In the genomic region with DNA sequence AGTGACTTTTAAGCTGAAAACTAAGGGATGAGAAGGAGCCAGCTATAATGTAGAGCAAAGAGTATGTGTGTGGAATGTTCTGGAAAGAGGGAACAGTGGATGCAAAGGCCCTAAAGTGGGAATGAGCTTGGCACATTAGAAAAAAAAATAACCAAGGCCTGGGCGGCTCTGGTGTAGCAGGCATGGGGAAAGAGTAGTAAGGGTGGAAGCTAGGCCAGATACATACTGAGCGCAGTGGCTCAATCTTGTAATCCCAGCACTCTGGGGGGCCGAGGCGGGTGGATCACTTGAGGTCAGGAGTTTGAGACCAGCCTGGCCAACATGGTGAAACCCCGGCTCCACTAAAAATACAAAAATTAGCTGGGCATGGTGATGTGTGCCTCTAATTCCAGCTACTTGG, we compare ENCODE assay signal across 2 cellular contexts.
TF ChIP-seq lines count a peak whose summit lies in the region.

No MANE protein-coding gene starts in this region.

TF ChIP-seq in GM23338, 12 proteins besides CTCF, POLR2A, EP300 and RAD21 (continues in another document):
- TF ChIP-seq, protein P1, sequence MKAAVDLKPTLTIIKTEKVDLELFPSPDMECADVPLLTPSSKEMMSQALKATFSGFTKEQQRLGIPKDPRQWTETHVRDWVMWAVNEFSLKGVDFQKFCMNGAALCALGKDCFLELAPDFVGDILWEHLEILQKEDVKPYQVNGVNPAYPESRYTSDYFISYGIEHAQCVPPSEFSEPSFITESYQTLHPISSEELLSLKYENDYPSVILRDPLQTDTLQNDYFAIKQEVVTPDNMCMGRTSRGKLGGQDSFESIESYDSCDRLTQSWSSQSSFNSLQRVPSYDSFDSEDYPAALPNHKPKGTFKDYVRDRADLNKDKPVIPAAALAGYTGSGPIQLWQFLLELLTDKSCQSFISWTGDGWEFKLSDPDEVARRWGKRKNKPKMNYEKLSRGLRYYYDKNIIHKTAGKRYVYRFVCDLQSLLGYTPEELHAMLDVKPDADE (IDR thresholded peaks at IDR 0.05) = no peak
- TF ChIP-seq STAT1 (IDR thresholded peaks at IDR 0.05; ENCODE audit: unreplicated experiment) = no peak
- TF ChIP-seq POLR2AphosphoS5 (IDR thresholded peaks at IDR 0.05; ENCODE audit: low read depth) = no peak
- TF ChIP-seq ZNF331 (CRISPR knock-in tag; IDR thresholded peaks at IDR 0.05; ENCODE audit: low read depth) = no peak
- TF ChIP-seq, protein P2, sequence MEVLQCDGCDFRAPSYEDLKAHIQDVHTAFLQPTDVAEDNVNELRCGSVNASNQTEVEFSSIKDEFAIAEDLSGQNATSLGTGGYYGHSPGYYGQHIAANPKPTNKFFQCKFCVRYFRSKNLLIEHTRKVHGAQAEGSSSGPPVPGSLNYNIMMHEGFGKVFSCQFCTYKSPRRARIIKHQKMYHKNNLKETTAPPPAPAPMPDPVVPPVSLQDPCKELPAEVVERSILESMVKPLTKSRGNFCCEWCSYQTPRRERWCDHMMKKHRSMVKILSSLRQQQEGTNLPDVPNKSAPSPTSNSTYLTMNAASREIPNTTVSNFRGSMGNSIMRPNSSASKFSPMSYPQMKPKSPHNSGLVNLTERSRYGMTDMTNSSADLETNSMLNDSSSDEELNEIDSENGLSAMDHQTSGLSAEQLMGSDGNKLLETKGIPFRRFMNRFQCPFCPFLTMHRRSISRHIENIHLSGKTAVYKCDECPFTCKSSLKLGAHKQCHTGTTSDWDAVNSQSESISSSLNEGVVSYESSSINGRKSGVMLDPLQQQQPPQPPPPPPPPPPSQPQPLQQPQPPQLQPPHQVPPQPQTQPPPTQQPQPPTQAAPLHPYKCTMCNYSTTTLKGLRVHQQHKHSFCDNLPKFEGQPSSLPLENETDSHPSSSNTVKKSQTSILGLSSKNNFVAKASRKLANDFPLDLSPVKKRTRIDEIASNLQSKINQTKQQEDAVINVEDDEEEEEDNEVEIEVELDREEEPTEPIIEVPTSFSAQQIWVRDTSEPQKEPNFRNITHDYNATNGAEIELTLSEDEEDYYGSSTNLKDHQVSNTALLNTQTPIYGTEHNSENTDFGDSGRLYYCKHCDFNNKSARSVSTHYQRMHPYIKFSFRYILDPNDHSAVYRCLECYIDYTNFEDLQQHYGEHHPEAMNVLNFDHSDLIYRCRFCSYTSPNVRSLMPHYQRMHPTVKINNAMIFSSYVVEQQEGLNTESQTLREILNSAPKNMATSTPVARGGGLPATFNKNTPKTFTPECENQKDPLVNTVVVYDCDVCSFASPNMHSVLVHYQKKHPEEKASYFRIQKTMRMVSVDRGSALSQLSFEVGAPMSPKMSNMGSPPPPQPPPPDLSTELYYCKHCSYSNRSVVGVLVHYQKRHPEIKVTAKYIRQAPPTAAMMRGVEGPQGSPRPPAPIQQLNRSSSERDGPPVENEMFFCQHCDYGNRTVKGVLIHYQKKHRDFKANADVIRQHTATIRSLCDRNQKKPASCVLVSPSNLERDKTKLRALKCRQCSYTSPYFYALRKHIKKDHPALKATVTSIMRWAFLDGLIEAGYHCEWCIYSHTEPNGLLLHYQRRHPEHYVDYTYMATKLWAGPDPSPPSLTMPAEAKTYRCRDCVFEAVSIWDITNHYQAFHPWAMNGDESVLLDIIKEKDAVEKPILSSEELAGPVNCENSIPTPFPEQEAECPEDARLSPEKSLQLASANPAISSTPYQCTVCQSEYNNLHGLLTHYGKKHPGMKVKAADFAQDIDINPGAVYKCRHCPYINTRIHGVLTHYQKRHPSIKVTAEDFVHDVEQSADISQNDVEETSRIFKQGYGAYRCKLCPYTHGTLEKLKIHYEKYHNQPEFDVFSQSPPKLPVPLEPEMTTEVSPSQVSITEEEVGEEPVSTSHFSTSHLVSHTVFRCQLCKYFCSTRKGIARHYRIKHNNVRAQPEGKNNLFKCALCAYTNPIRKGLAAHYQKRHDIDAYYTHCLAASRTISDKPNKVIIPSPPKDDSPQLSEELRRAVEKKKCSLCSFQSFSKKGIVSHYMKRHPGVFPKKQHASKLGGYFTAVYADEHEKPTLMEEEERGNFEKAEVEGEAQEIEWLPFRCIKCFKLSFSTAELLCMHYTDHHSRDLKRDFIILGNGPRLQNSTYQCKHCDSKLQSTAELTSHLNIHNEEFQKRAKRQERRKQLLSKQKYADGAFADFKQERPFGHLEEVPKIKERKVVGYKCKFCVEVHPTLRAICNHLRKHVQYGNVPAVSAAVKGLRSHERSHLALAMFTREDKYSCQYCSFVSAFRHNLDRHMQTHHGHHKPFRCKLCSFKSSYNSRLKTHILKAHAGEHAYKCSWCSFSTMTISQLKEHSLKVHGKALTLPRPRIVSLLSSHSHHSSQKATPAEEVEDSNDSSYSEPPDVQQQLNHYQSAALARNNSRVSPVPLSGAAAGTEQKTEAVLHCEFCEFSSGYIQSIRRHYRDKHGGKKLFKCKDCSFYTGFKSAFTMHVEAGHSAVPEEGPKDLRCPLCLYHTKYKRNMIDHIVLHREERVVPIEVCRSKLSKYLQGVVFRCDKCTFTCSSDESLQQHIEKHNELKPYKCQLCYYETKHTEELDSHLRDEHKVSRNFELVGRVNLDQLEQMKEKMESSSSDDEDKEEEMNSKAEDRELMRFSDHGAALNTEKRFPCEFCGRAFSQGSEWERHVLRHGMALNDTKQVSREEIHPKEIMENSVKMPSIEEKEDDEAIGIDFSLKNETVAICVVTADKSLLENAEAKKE (CRISPR knock-in tag; IDR thresholded peaks at IDR 0.05) = no peak
- no peak for TF ChIP-seq JUNB (IDR thresholded peaks at IDR 0.05; ENCODE audit: unreplicated experiment)
- TF ChIP-seq CREB1 (CRISPR knock-in tag; IDR thresholded peaks at IDR 0.05; ENCODE audit: low read depth) = no peak
- TF ChIP-seq, protein P3, sequence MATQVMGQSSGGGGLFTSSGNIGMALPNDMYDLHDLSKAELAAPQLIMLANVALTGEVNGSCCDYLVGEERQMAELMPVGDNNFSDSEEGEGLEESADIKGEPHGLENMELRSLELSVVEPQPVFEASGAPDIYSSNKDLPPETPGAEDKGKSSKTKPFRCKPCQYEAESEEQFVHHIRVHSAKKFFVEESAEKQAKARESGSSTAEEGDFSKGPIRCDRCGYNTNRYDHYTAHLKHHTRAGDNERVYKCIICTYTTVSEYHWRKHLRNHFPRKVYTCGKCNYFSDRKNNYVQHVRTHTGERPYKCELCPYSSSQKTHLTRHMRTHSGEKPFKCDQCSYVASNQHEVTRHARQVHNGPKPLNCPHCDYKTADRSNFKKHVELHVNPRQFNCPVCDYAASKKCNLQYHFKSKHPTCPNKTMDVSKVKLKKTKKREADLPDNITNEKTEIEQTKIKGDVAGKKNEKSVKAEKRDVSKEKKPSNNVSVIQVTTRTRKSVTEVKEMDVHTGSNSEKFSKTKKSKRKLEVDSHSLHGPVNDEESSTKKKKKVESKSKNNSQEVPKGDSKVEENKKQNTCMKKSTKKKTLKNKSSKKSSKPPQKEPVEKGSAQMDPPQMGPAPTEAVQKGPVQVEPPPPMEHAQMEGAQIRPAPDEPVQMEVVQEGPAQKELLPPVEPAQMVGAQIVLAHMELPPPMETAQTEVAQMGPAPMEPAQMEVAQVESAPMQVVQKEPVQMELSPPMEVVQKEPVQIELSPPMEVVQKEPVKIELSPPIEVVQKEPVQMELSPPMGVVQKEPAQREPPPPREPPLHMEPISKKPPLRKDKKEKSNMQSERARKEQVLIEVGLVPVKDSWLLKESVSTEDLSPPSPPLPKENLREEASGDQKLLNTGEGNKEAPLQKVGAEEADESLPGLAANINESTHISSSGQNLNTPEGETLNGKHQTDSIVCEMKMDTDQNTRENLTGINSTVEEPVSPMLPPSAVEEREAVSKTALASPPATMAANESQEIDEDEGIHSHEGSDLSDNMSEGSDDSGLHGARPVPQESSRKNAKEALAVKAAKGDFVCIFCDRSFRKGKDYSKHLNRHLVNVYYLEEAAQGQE (IDR thresholded peaks at IDR 0.05; ENCODE audit: unreplicated experiment) = no peak
- TF ChIP-seq ZNF114 (CRISPR knock-in tag; IDR thresholded peaks at IDR 0.05) = no peak
- no peak for TF ChIP-seq EZH2phosphoT487 (IDR thresholded peaks at IDR 0.05; ENCODE audit: unreplicated experiment)

TF ChIP-seq in H1, 55 proteins besides CTCF, POLR2A, EP300 and RAD21:
- TF ChIP-seq SRF (IDR thresholded peaks at IDR 0.05; ENCODE audit: low read depth, low read length) (no peak), CREB1 (IDR thresholded peaks at IDR 0.05) (no peak), HDAC2 (IDR thresholded peaks at IDR 0.05; ENCODE audit: borderline replicate concordance in 1 of 2, low read depth in 2 of 2, low read length in 2 of 2) (no peak)
